ENCODE assay signal across 9 cellular contexts in the genomic region with DNA sequence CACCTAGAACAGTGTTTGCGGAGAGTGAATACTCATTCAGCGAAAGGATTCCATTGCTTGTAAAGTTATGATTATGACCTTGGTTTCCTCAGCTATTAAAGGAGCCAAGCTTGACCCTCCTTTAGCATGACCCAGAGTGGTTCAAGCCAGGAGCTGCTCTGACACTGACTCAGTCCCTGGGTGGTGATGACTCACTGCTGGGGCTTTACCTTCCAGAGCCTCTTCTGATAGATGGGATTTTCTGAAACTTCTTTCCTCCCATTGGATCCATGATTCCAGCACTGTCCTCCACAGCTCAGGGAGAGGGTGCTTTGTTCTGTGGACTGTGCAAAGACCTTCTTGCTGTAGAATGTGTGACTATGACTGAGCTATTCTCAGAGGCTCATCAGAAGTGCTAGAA.
DNase-seq lines count a peak whose midpoint lies in the region; ATAC-seq and TF ChIP-seq lines count a peak whose summit lies in the region.
"Had no signal": no experiment of that assay in that cellular context is flagged by ENCODE, and none has a peak within 500 bp of the region (broad histone marks: within the 10 kb centered on the region; RNA-seq: fewer than 3 reads in every experiment).

No MANE protein-coding gene starts in this region.

- peaks cover 54% of the 10 kb centered on the region for H3K4me1 Mint-ChIP-seq in activated CD8-positive, alpha-beta T cell treated with anti-CD3 and anti-CD28 coated beads for 36 hours (ENCODE audit: low read depth)
- H3K4me1 Mint-ChIP-seq in activated CD8-positive, alpha-beta T cell treated with anti-CD3 and anti-CD28 coated beads, Interleukin-2, amount 10 ng/mL, durations not matched to agents 7 days and 5 days (ENCODE audit: low read depth) = peaks cover 52% of the 10 kb centered on the region
- peaks cover 51 to 58% (median 53%) of the 10 kb centered on the region in 3 donors for H3K4me1 Mint-ChIP-seq in T-cell

- H3K9me3 ChIP-seq in thyroid gland = no peaks in the 10 kb centered on the region

- H3K27me3 ChIP-seq in thyroid gland = no peaks in the 10 kb centered on the region
- H3K27me3 ChIP-seq: cardiac muscle cell had no signal

- H3K4me3 Mint-ChIP-seq in activated CD8-positive, alpha-beta T cell treated with anti-CD3 and anti-CD28 coated beads for 36 hours = no peak overlapping the region
- no peak overlapping the region for H3K4me3 Mint-ChIP-seq in activated CD8-positive, alpha-beta T cell treated with anti-CD3 and anti-CD28 coated beads, Interleukin-2, amount 10 ng/mL, durations not matched to agents 7 days and 5 days
- H3K4me3 Mint-ChIP-seq in T-cell = no peak overlapping the region

- intact Hi-C loops in activated CD8-positive, alpha-beta T cell treated with anti-CD3 and anti-CD28 coated beads for 36 hours (cut with micrococcal nuclease) = no loop called here
- intact Hi-C loops in thyroid gland (cut with DNase I) = no loop called here

- DNase-seq in activated CD8-positive, alpha-beta T cell treated with anti-CD3 and anti-CD28 coated beads for 36 hours = peak; percentile 69
- no peak for DNase-seq in activated CD8-positive, alpha-beta T cell treated with anti-CD3 and anti-CD28 coated beads, Interleukin-2, amount 10 ng/mL, durations not matched to agents 7 days and 5 days
- no peak for DNase-seq in T-cell
- peak; percentile 86 for DNase-seq in renal cortical epithelial cell (ENCODE audit: low read depth)
- no peak for DNase-seq in NCI-H1694 treated with DMSO at 0.1 percent for 48 hours (lab: John Stamatoyannopoulos, UW)
- DNase-seq in thyroid gland = no peak
- no peak for DNase-seq in NCI-H187 treated with DMSO at 0.1 percent for 48 hours (lab: John Stamatoyannopoulos, UW)

- no peaks in the 10 kb centered on the region for H3K36me3 Mint-ChIP-seq in activated CD8-positive, alpha-beta T cell treated with anti-CD3 and anti-CD28 coated beads for 36 hours (ENCODE audit: low read depth)
- no peaks in the 10 kb centered on the region for H3K36me3 Mint-ChIP-seq in activated CD8-positive, alpha-beta T cell treated with anti-CD3 and anti-CD28 coated beads, Interleukin-2, amount 10 ng/mL, durations not matched to agents 7 days and 5 days (ENCODE audit: low read depth)
- H3K36me3 Mint-ChIP-seq in T-cell = no peaks in the 10 kb centered on the region

- 97 to 100% methylated on average over 2 of the region's 2 CpGs for WGBS in thyroid gland, 2 donors

- H3K27ac Mint-ChIP-seq in activated CD8-positive, alpha-beta T cell treated with anti-CD3 and anti-CD28 coated beads for 36 hours = no peak overlapping the region
- H3K27ac Mint-ChIP-seq in activated CD8-positive, alpha-beta T cell treated with anti-CD3 and anti-CD28 coated beads, Interleukin-2, amount 10 ng/mL, durations not matched to agents 7 days and 5 days = no peak overlapping the region
- peak overlapping the region; percentile 31 to 98 for H3K27ac Mint-ChIP-seq in T-cell

- no peak overlapping the region for H3K27ac ChIP-seq in thyroid gland
- H3K27ac ChIP-seq: cardiac muscle cell had no signal

- no peak for TF ChIP-seq POLR2A in thyroid gland (IDR thresholded peaks at IDR 0.05)

- H3K4me3 ChIP-seq in thyroid gland (replicated peaks in 1 of 3) = no peak overlapping the region
- H3K4me3 ChIP-seq: cardiac muscle cell had no signal

- POLR2A ChIA-PET in activated CD8-positive, alpha-beta T cell treated with anti-CD3 and anti-CD28 coated beads for 36 hours (lab: Charles Lee) = no interaction called here
- POLR2A ChIA-PET in activated CD8-positive, alpha-beta T cell treated with anti-CD3 and anti-CD28 coated beads, Interleukin-2, amount 10 ng/mL, durations not matched to agents 7 days and 5 days (lab: Charles Lee) = interaction anchor here (0.6 kb wide), 2 partner anchors 31 to 311 kb away, joined by 3 to 5 read pairs; no protein-coding TSS in a partner anchor
- POLR2A ChIA-PET in T-cell (lab: Charles Lee) = interaction anchor here in 1 of 2 donors (0.6 kb wide), 1 partner anchor 57 kb away, joined by 6 read pairs; no protein-coding TSS in a partner anchor

- H3K9me3 Mint-ChIP-seq in activated CD8-positive, alpha-beta T cell treated with anti-CD3 and anti-CD28 coated beads for 36 hours = no peaks in the 10 kb centered on the region
- H3K9me3 Mint-ChIP-seq in activated CD8-positive, alpha-beta T cell treated with anti-CD3 and anti-CD28 coated beads, Interleukin-2, amount 10 ng/mL, durations not matched to agents 7 days and 5 days (ENCODE audit: insufficient read depth) = no peaks in the 10 kb centered on the region
- H3K9me3 Mint-ChIP-seq in T-cell = no peaks in the 10 kb centered on the region

- CTCF ChIA-PET in activated CD8-positive, alpha-beta T cell treated with anti-CD3 and anti-CD28 coated beads for 36 hours (lab: Charles Lee) = interaction anchor here (1.0 to 8.8 kb wide), 3 partner anchors 15 to 44 kb away, joined by 3 to 153 read pairs (median 4); no protein-coding TSS in a partner anchor
- CTCF ChIA-PET in activated CD8-positive, alpha-beta T cell treated with anti-CD3 and anti-CD28 coated beads, Interleukin-2, amount 10 ng/mL, durations not matched to agents 7 days and 5 days (lab: Charles Lee) = interaction anchor here (1.0 to 1.7 kb wide), 4 partner anchors 25 to 57 kb away, joined by 3 to 10 read pairs (median 6); no protein-coding TSS in a partner anchor
- CTCF ChIA-PET in T-cell (lab: Charles Lee) = interaction anchor here in 1 of 2 donors (0.6 kb wide), 2 partner anchors 39 to 1139 kb away, joined by 4 to 8 read pairs; no protein-coding TSS in a partner anchor

- H3K27me3 Mint-ChIP-seq in activated CD8-positive, alpha-beta T cell treated with anti-CD3 and anti-CD28 coated beads for 36 hours = no peaks in the 10 kb centered on the region
- peaks cover 11% of the 10 kb centered on the region for H3K27me3 Mint-ChIP-seq in activated CD8-positive, alpha-beta T cell treated with anti-CD3 and anti-CD28 coated beads, Interleukin-2, amount 10 ng/mL, durations not matched to agents 7 days and 5 days (ENCODE audit: low read depth)
- H3K27me3 Mint-ChIP-seq in T-cell = peaks cover 0 to 2% of the 10 kb centered on the region in 2 donors

- TF ChIP-seq CTCF in activated CD8-positive, alpha-beta T cell treated with anti-CD3 and anti-CD28 coated beads for 36 hours (IDR thresholded peaks at IDR 0.05) = no peak
- TF ChIP-seq CTCF in thyroid gland (IDR thresholded peaks at IDR 0.05) = no peak

- H3K36me3 ChIP-seq in thyroid gland = no peaks in the 10 kb centered on the region
- H3K36me3 ChIP-seq: cardiac muscle cell had no signal

- peaks cover 0 to 4% of the 10 kb centered on the region in 2 donors for H3K4me1 ChIP-seq in thyroid gland

- ATAC-seq in activated CD8-positive, alpha-beta T cell treated with anti-CD3 and anti-CD28 coated beads for 36 hours = peak; percentile 56
- ATAC-seq in activated CD8-positive, alpha-beta T cell treated with anti-CD3 and anti-CD28 coated beads, Interleukin-2, amount 10 ng/mL, durations not matched to agents 7 days and 5 days = no peak
- ATAC-seq in HG02870 (IDR thresholded peaks at IDR 0.05; ENCODE audit: unreplicated experiment) (peak; percentile 39), T-cell (replicated peaks in 1 of 4) (no peak)

Comparison
In these comparisons a context has a peak if more than half of its experiments do, and no peak if none do; other contexts are left out.
1. ATAC-seq: peak in activated CD8-positive, alpha-beta T cell treated with anti-CD3 and anti-CD28 coated beads for 36 hours (single experiment) and HG02870 (single experiment); none in activated CD8-positive, alpha-beta T cell treated with anti-CD3 and anti-CD28 coated beads, Interleukin-2, amount 10 ng/mL, durations not matched to agents 7 days and 5 days (single experiment) and T-cell (0 of 4).
2. DNase-seq: peak in activated CD8-positive, alpha-beta T cell treated with anti-CD3 and anti-CD28 coated beads for 36 hours (single experiment) and renal cortical epithelial cell (single experiment); none in activated CD8-positive, alpha-beta T cell treated with anti-CD3 and anti-CD28 coated beads, Interleukin-2, amount 10 ng/mL, durations not matched to agents 7 days and 5 days (single experiment), T-cell (0 of 34), NCI-H1694 treated with DMSO at 0.1 percent for 48 hours (single experiment), thyroid gland (0 of 2) and NCI-H187 treated with DMSO at 0.1 percent for 48 hours (single experiment).
3. H3K27ac Mint-ChIP-seq: peak in T-cell (2 of 2); none in activated CD8-positive, alpha-beta T cell treated with anti-CD3 and anti-CD28 coated beads for 36 hours (single experiment) and activated CD8-positive, alpha-beta T cell treated with anti-CD3 and anti-CD28 coated beads, Interleukin-2, amount 10 ng/mL, durations not matched to agents 7 days and 5 days (single experiment).